20 cellular contexts compared by ENCODE assay signal in genomic region chr17:72542317-72542716, GRCh38.
DNase-seq lines count a peak whose midpoint lies in the region; ATAC-seq, FAIRE-seq and TF ChIP-seq lines count a peak whose summit lies in the region.
"Had no signal": no experiment of that assay in that cellular context is flagged by ENCODE, and none has a peak within 500 bp of the region (broad histone marks: within the 10 kb centered on the region; RNA-seq: fewer than 3 reads in every experiment).

No MANE protein-coding gene starts in this region.

- H2BK120ac ChIP-seq in mesenchymal stem cell (ENCODE audit: low read depth, low read length): no peak overlapping the region

- H4K8ac ChIP-seq in mesenchymal stem cell (ENCODE audit: low read length): no peak overlapping the region

- H3K36me3 ChIP-seq in HepG2 (replicated peaks in 1 of 2; ENCODE audit: control insufficient read depth in 1 of 2, insufficient read depth in 2 of 2, low read length in 2 of 2): peaks cover 0 to 4% of the 10 kb centered on the region in 2 experiments; a peak in 2 of 5 replicates
- H3K36me3 ChIP-seq in right lobe of liver: no peaks in the 10 kb centered on the region
- H3K36me3 ChIP-seq in mesenchymal stem cell (ENCODE audit: control insufficient read depth in 1 of 2, insufficient read depth in 2 of 2, low read depth in 1 of 2, low read length in 2 of 2): peaks cover 0 to 11% of the 10 kb centered on the region in 2 experiments

- H3K4me1 ChIP-seq in HepG2 (ENCODE audit: insufficient read depth, low read length): peaks cover 59% of the 10 kb centered on the region
- no peaks in the 10 kb centered on the region for H3K4me1 ChIP-seq in right lobe of liver
- peaks cover 16% of the 10 kb centered on the region for H3K4me1 ChIP-seq in mesenchymal stem cell (ENCODE audit: control insufficient read depth, insufficient read depth, low read depth, low read length)

- H3K27me3 ChIP-seq in HepG2 (ENCODE audit: control insufficient read depth in 1 of 2, insufficient read depth in 2 of 2, low read length in 2 of 2) (no peaks in the 10 kb centered on the region), right lobe of liver (no peaks in the 10 kb centered on the region), mesenchymal stem cell (ENCODE audit: control insufficient read depth in 1 of 2, insufficient read depth in 1 of 2, low read length in 2 of 2) (peaks cover 0 to 12% of the 10 kb centered on the region in 2 experiments)

- ATAC-seq in HepG2: no peak
- no peak for ATAC-seq in right lobe of liver
- ATAC-seq in HG02840 (IDR thresholded peaks at IDR 0.05; ENCODE audit: low FRiP score, unreplicated experiment): no peak

- POLR2A ChIA-PET in HepG2 (lab: Yijun Ruan, JAX) (interaction anchor here (0.5 kb wide), 1 partner anchor 370 kb away, joined by 4 read pairs; no protein-coding TSS in a partner anchor), RWPE1 (lab: Yijun Ruan, JAX; ENCODE audit: low non-redundant PET) (no interaction called here)

- CTCF ChIA-PET in HepG2 (lab: Yijun Ruan, JAX; ENCODE audit: low intra/inter-chr PET ratio, low total read pairs) (no interaction called here), RWPE1 (lab: Yijun Ruan, JAX) (no interaction called here)

- BruUV-seq in HepG2 (replicated peaks; lab: Mats Ljungman, UMichigan): no TSS peak

- H3K4me2 ChIP-seq in HepG2 (ENCODE audit: low read depth, low read length) (no peak overlapping the region), mesenchymal stem cell (ENCODE audit: low read length, poor library complexity, severe bottlenecking) (no peak overlapping the region)

- peak; percentile 15 for FAIRE-seq in HepG2 (lab: Jason Lieb, UNC)
- FAIRE-seq in urothelium cell line (lab: Jason Lieb, UNC): peak; percentile 37
- no peak for FAIRE-seq in GM12891 (lab: Jason Lieb, UNC)
- FAIRE-seq: GM12892 had no signal

- no peak overlapping the region for H2BK5ac ChIP-seq in mesenchymal stem cell (ENCODE audit: low read depth, low read length, poor library complexity, severe bottlenecking)

- peaks cover 25% of the 10 kb centered on the region for H3K79me1 ChIP-seq in mesenchymal stem cell (replicated peaks; ENCODE audit: low read length, poor library complexity, severe bottlenecking)

- peaks cover 64% of the 10 kb centered on the region for H3K79me2 ChIP-seq in HepG2 (ENCODE audit: insufficient read depth, low read length)

- no peak overlapping the region for H2AFZ ChIP-seq in HepG2 (ENCODE audit: low read length)
- H2AFZ ChIP-seq in mesenchymal stem cell (ENCODE audit: low read depth, low read length): no peak overlapping the region

- H2AK5ac ChIP-seq in mesenchymal stem cell (ENCODE audit: low read length, severe bottlenecking): peak overlapping the region; percentile 31

- no peak overlapping the region for H2BK15ac ChIP-seq in mesenchymal stem cell (ENCODE audit: low read depth, poor library complexity, severe bottlenecking)

- H3K4ac ChIP-seq in mesenchymal stem cell (ENCODE audit: low read depth in 1 of 2, low read length in 2 of 2): no peak overlapping the region

- H3K9ac ChIP-seq in HepG2 (ENCODE audit: insufficient read depth, low read depth, low read length) (no peak overlapping the region), mesenchymal stem cell (ENCODE audit: low read length) (no peak overlapping the region)

- no peak overlapping the region for H3K23ac ChIP-seq in mesenchymal stem cell (ENCODE audit: low read length in 2 of 2)

- no peak overlapping the region for H3K14ac ChIP-seq in mesenchymal stem cell (ENCODE audit: low read length in 2 of 2)

- in situ Hi-C loops in HepG2 (cut with HindIII; ENCODE audit: extremely low pct_ligation_motif_present, low pct_unique_long_range_greater_than_20kb): loop anchor here (10.0 to 25.0 kb wide), 3 partner anchors 780 to 1908 kb away; no protein-coding TSS in a partner anchor

- TF ChIP-seq RAD21 in HepG2 (CRISPR knock-in tag; IDR thresholded peaks at IDR 0.05): no peak

- TF ChIP-seq CTCF in HepG2 (CRISPR knock-in tag; IDR thresholded peaks at IDR 0.05) (no peak), right lobe of liver (IDR thresholded peaks at IDR 0.05) (no peak), RWPE1 (conservative IDR thresholded peaks at IDR 0.05; ENCODE audit: low read depth) (no peak)

- peaks cover 1% of the 10 kb centered on the region; the same call in 1 of the 2 replicates for H4K20me1 ChIP-seq in HepG2 (ENCODE audit: insufficient read depth, low read length)

- intact Hi-C loops in HepG2 (cut with micrococcal nuclease; ENCODE audit: unreplicated experiment): loop anchor here (5.0 to 10.0 kb wide), 3 partner anchors 858 to 1905 kb away; no protein-coding TSS in a partner anchor
- intact Hi-C loops in right lobe of liver (cut with DNase I): no loop called here

- no peak overlapping the region for H3K4me3 ChIP-seq in HepG2 (replicated peaks in 1 of 3; ENCODE audit: insufficient read depth in 1 of 3, low read depth in 2 of 3, low read length in 3 of 3)
- H3K4me3 ChIP-seq in right lobe of liver: no peak overlapping the region
- no peak overlapping the region for H3K4me3 ChIP-seq in mesenchymal stem cell (ENCODE audit: insufficient read depth in 1 of 2, low read depth in 1 of 2, low read length in 2 of 2)

- 70% methylated on average over 5 of the region's 5 CpGs for WGBS in HepG2 (ENCODE audit: low lambda C conversion rate)
- WGBS in right lobe of liver (ENCODE audit: insufficient coverage, low coverage, low lambda C conversion rate, missing lambda C conversion rate): 55% methylated on average over 5 of the region's 5 CpGs
- WGBS in mesenchymal stem cell: 93% methylated on average over 5 of the region's 5 CpGs

- H4K91ac ChIP-seq in mesenchymal stem cell (ENCODE audit: low read length): no peak overlapping the region

- peak overlapping the region in 1 of 2 experiments; percentile 6 for H2BK12ac ChIP-seq in mesenchymal stem cell (ENCODE audit: low read length in 2 of 2)

- H3K9me3 ChIP-seq in HepG2 (ENCODE audit: low read length) (no peaks in the 10 kb centered on the region), right lobe of liver (no peaks in the 10 kb centered on the region), mesenchymal stem cell (ENCODE audit: control insufficient read depth, low read length) (no peaks in the 10 kb centered on the region)

- no peak overlapping the region for H3K18ac ChIP-seq in mesenchymal stem cell (ENCODE audit: low read depth in 1 of 2, low read length in 2 of 2)

- TF ChIP-seq POLR2A in HepG2 (IDR thresholded peaks at IDR 0.05; ENCODE audit: insufficient read depth in 1 of 2, low read depth in 2 of 2, low read length in 2 of 2): no peak
- TF ChIP-seq POLR2A in right lobe of liver (IDR thresholded peaks at IDR 0.05): no peak
- no peak for TF ChIP-seq POLR2A in GM12891 (IDR thresholded peaks at IDR 0.05; ENCODE audit: low read depth, low read length)

- TF ChIP-seq EP300 in HepG2 (IDR thresholded peaks at IDR 0.05; ENCODE audit: low read depth in 2 of 2, low read length in 2 of 2) (no peak), HepG2 (CRISPR knock-in tag; IDR thresholded peaks at IDR 0.05; ENCODE audit: borderline replicate concordance) (no peak)

- DNase-seq in HepG2 (ENCODE audit: low spot score) (peak; percentile 45), right lobe of liver (no peak), RWPE1 (ENCODE audit: low spot score) (no peak), mesenchymal stem cell (no peak), urothelium cell line (ENCODE audit: low spot score) (no peak), GM12891 (ENCODE audit: insufficient read length, low spot score) (no peak), NCI-H526 (lab: John Stamatoyannopoulos, UW) (no peak)
- DNase-seq: 8988T; C1 segment of cervical spinal cord; Calu3; CD4-positive, alpha-beta memory T cell; COR-L47; DMS53; DMS79 treated with DMSO at 0.1 percent for 48 hours; GF-D8; GOT3; H7; HCEC 1CT had no signal

- H3K27ac ChIP-seq in HepG2 (ENCODE audit: extremely low read length, insufficient read depth, low read length): no peak overlapping the region
- H3K27ac ChIP-seq in right lobe of liver: no peak overlapping the region
- peak overlapping the region; percentile 38 for H3K27ac ChIP-seq in RWPE1
- H3K27ac ChIP-seq in mesenchymal stem cell (ENCODE audit: low read length, poor library complexity, severe bottlenecking): no peak overlapping the region

TF ChIP-seq in HepG2, 621 proteins besides CTCF, POLR2A, EP300 and RAD21 (continues in another document):
- no peak for TF ChIP-seq ZNF674 (CRISPR knock-in tag; IDR thresholded peaks at IDR 0.05; ENCODE audit: low read depth)
- peak; percentile 90 for TF ChIP-seq ESRRA (CRISPR knock-in tag; IDR thresholded peaks at IDR 0.05; ENCODE audit: low read depth)
- TF ChIP-seq KDM5B (CRISPR knock-in tag; IDR thresholded peaks at IDR 0.05; ENCODE audit: borderline replicate concordance): 0 out of 2 replicates have a peak, but pooled peaks have one; percentile 19
- TF ChIP-seq ZNF275 (CRISPR knock-in tag; IDR thresholded peaks at IDR 0.05; ENCODE audit: borderline replicate concordance): no peak

TF ChIP-seq in GM12891, 5 proteins besides CTCF, POLR2A, EP300 and RAD21:
- TF ChIP-seq POLR2AphosphoS5 (IDR thresholded peaks at IDR 0.05; ENCODE audit: low read depth, low read length): no peak
- no peak for TF ChIP-seq POU2F2 (IDR thresholded peaks at IDR 0.05; ENCODE audit: low read depth, low read length)
- TF ChIP-seq SPI1 (IDR thresholded peaks at IDR 0.05; ENCODE audit: low read depth, low read length): no peak
